Comparison of ENCODE assay signal across 8 cellular contexts in genomic region chr17:65054602-65055001, GRCh38. TPM values are rescaled to one million over a fixed set of nuclear protein-coding genes. Genes with fewer than 3 reads are reported as not detected.
A peak's percentile ranks its signal among the peaks of the same experiment; 100 is the strongest.
DNase-seq lines count a peak whose midpoint lies in the region; ATAC-seq and TF ChIP-seq lines count a peak whose summit lies in the region.

No MANE protein-coding gene starts in this region.

- H3K27ac Mint-ChIP-seq in CD4-positive, alpha-beta memory T cell, result peak overlapping the region; percentile 75 to 98 (median 93)

- peaks cover 38 to 75% (median 54%) of the 10 kb centered on the region in 4 donors for H3K4me1 Mint-ChIP-seq in CD4-positive, alpha-beta memory T cell

- peaks cover 58% of the 10 kb centered on the region for H3K4me1 ChIP-seq in CD4-positive, alpha-beta memory T cell (ENCODE audit: insufficient read depth, low read length)
- H3K4me1 ChIP-seq in neuron (ENCODE audit: insufficient read depth, low read length), result peaks cover 15% of the 10 kb centered on the region

- no peaks in the 10 kb centered on the region for H3K27me3 ChIP-seq in CD4-positive, alpha-beta memory T cell (ENCODE audit: insufficient read depth, low read length)
- no peaks in the 10 kb centered on the region for H3K27me3 ChIP-seq in dorsolateral prefrontal cortex
- H3K27me3 ChIP-seq in neuron (ENCODE audit: insufficient read depth, low read length), result no peaks in the 10 kb centered on the region

- no peak for ATAC-seq in GM18511 (IDR thresholded peaks at IDR 0.05; ENCODE audit: unreplicated experiment)
- ATAC-seq in GM21529 (IDR thresholded peaks at IDR 0.05; ENCODE audit: unreplicated experiment), result no peak

- peak overlapping the region; percentile 20 to 40 for H3K4me3 ChIP-seq in CD4-positive, alpha-beta memory T cell (ENCODE audit: low read length in 2 of 2)
- H3K4me3 ChIP-seq in dorsolateral prefrontal cortex, result peak overlapping the region; percentile 64 to 99 (median 87)
- peak overlapping the region; percentile 54 for H3K4me3 ChIP-seq in neuron (ENCODE audit: low read length)

- POLR2A ChIA-PET in CD4-positive, alpha-beta memory T cell (lab: Charles Lee; ENCODE audit: partially characterized antibody), result interaction anchor here (1.0 to 6.4 kb wide), 6 partner anchors 10 to 86 kb away, joined by 6 to 70 read pairs (median 10); no protein-coding TSS in a partner anchor

- H3K9me3 Mint-ChIP-seq in CD4-positive, alpha-beta memory T cell, result no peaks in the 10 kb centered on the region

- H3K9me3 ChIP-seq in CD4-positive, alpha-beta memory T cell (ENCODE audit: control insufficient read depth in 1 of 2, low read length in 2 of 2), result no peaks in the 10 kb centered on the region
- no peaks in the 10 kb centered on the region for H3K9me3 ChIP-seq in neuron (ENCODE audit: low read length)

- H3K4me3 Mint-ChIP-seq in CD4-positive, alpha-beta memory T cell, result peak overlapping the region; percentile 91 to 100 (median 96)

- DNase-seq in CD4-positive, alpha-beta memory T cell, result no peak
- DNase-seq in NCI-H1436 (lab: John Stamatoyannopoulos, UW), result peak; percentile 13
- no peak for DNase-seq in dorsolateral prefrontal cortex
- no peak for DNase-seq in AG20443 (ENCODE audit: low spot score)
- DNase-seq in AML-193 (lab: John Stamatoyannopoulos, UW), result no peak

- H3K27ac ChIP-seq in CD4-positive, alpha-beta memory T cell (ENCODE audit: low read depth, low read length), result peak overlapping the region; percentile 44
- H3K27ac ChIP-seq in dorsolateral prefrontal cortex, result peak overlapping the region in 51 of 59 donors; percentile 44 to 100 (median 99)

- peaks cover 19% of the 10 kb centered on the region for H3K36me3 ChIP-seq in CD4-positive, alpha-beta memory T cell (ENCODE audit: insufficient read depth, low read length)
- peaks cover 33% of the 10 kb centered on the region for H3K36me3 ChIP-seq in neuron (ENCODE audit: insufficient read depth, low read length)

- peaks cover 28 to 63% of the 10 kb centered on the region in 2 donors for H3K36me3 Mint-ChIP-seq in CD4-positive, alpha-beta memory T cell

- no peaks in the 10 kb centered on the region for H3K27me3 Mint-ChIP-seq in CD4-positive, alpha-beta memory T cell

- intact Hi-C loops in CD4-positive, alpha-beta memory T cell (cut with micrococcal nuclease), result loop anchor here (1.0 kb wide), 3 partner anchors 12 to 68 kb away; no protein-coding TSS in a partner anchor
- intact Hi-C loops in dorsolateral prefrontal cortex (cut with DNase I), result loop anchor here (1.0 to 10.0 kb wide), 4 partner anchors 79 to 547 kb away; partner anchors contain the start of genes RGS9 (in 2 of the 2), CEP95 (in 1 of the 2) and DDX5 (in 1 of the 2)

- no peak overlapping the region for H2AFZ ChIP-seq in neuron (ENCODE audit: low read depth, low read length)

- no peak for TF ChIP-seq CTCF in dorsolateral prefrontal cortex (IDR thresholded peaks at IDR 0.05 in 54 of 56, conservative IDR thresholded peaks at IDR 0.05 in 2 of 56; ENCODE audit: low read depth in 1 of 56, partially characterized antibody in 56 of 56)

- CTCF ChIA-PET in CD4-positive, alpha-beta memory T cell (lab: Charles Lee; ENCODE audit: partially characterized antibody), result interaction anchor here (0.8 to 1.7 kb wide), 4 partner anchors 15 to 93 kb away, joined by 3 to 6 read pairs (median 4); no protein-coding TSS in a partner anchor

RNA-seq across cellular contexts. Expression of gene GNA13, which starts 1.9 kb away (rescaled TPM):
- 100 to 1,000 TPM; 102 to 107 TPM for total RNA-seq in CD4-positive, alpha-beta memory T cell
- polyA plus RNA-seq in CD4-positive, alpha-beta memory T cell, result 10 to 100 TPM; 47.9 to 54.8 TPM
- total RNA-seq in dorsolateral prefrontal cortex, result 10 to 100 TPM; 27.3 to 72.4 (median 40.6) TPM

Comparison
In these comparisons a context has a peak if more than half of its experiments do, and no peak if none do; other contexts are left out.
1. H3K4me3 ChIP-seq: peak in every context shown above with its lines; median percentile 87 in dorsolateral prefrontal cortex; 54 in neuron; 30 in CD4-positive, alpha-beta memory T cell.